Comparison of ENCODE assay signal across 22 cellular contexts in the genomic region with DNA sequence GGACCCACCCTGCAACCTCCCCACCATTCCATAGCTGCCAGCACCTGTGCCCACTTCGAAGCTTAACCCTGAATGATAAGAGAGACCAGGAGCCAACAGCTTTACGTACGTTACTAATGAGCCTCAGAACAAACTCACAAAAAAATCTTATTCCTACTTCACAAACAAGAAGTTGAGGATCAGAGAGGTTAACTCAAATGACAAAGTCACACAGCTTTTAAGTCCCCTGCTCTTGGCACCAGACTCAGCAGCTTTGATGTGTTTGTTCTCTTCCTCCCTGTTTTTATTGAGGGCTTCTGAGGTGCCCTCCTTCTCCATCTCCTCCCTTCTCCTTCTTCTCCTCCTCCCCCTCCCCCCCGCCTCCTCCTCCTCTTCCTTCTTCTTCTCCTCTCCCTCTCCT.
DNase-seq lines count a peak whose midpoint lies in the region; ATAC-seq and TF ChIP-seq lines count a peak whose summit lies in the region.
"Had no signal": no experiment of that assay in that cellular context is flagged by ENCODE, and none has a peak within 500 bp of the region (broad histone marks: within the 10 kb centered on the region; RNA-seq: fewer than 3 reads in every experiment).

No MANE protein-coding gene starts in this region.

- peak overlapping the region; percentile 67 for H3K4me3 Mint-ChIP-seq in activated CD4-positive, alpha-beta memory T cell treated with anti-CD3 and anti-CD28 coated beads, Interleukin-2, amount 10 ng/mL, durations not matched to agents 7 days and 5 days
- no peak overlapping the region for H3K4me3 Mint-ChIP-seq in activated CD4-positive, alpha-beta memory T cell treated with anti-CD3 and anti-CD28 coated beads for 36 hours
- H3K4me3 Mint-ChIP-seq in natural killer cell treated with Interleukin-12 subunit alpha and Interleukin-12 subunit beta and Interleukin-15 and Interleukin-18, amount 100 ng/mL, for 72 hours: peak overlapping the region; percentile 79
- H3K4me3 Mint-ChIP-seq: nephron had no signal

- no peaks in the 10 kb centered on the region for H3K9me3 Mint-ChIP-seq in activated CD4-positive, alpha-beta memory T cell treated with anti-CD3 and anti-CD28 coated beads, Interleukin-2, amount 10 ng/mL, durations not matched to agents 7 days and 5 days
- H3K9me3 Mint-ChIP-seq in activated CD4-positive, alpha-beta memory T cell treated with anti-CD3 and anti-CD28 coated beads for 36 hours: no peaks in the 10 kb centered on the region
- H3K9me3 Mint-ChIP-seq in activated naive CD4-positive, alpha-beta T cell treated with anti-CD3 and anti-CD28 coated beads, Interleukin-2, amount 50 U/mL, for 72 hours: no peaks in the 10 kb centered on the region
- no peaks in the 10 kb centered on the region for H3K9me3 Mint-ChIP-seq in natural killer cell treated with Interleukin-12 subunit alpha and Interleukin-12 subunit beta and Interleukin-15 and Interleukin-18, amount 100 ng/mL, for 72 hours
- H3K9me3 Mint-ChIP-seq: nephron had no signal

- POLR2A ChIA-PET in activated CD4-positive, alpha-beta memory T cell treated with anti-CD3 and anti-CD28 coated beads, Interleukin-2, amount 10 ng/mL, durations not matched to agents 7 days and 5 days (lab: Charles Lee): interaction anchor here (0.8 to 3.0 kb wide), 7 partner anchors 11 to 168 kb away, joined by 3 to 11 read pairs (median 5); a partner anchor contains a TSS
- POLR2A ChIA-PET in activated CD4-positive, alpha-beta memory T cell treated with anti-CD3 and anti-CD28 coated beads for 36 hours (lab: Charles Lee): interaction anchor here (0.8 kb wide), 1 partner anchor 167 kb away, joined by 3 read pairs; a partner anchor contains a TSS

- TF ChIP-seq CTCF in GM12875 (IDR thresholded peaks at IDR 0.05; ENCODE audit: borderline replicate concordance, insufficient read depth, low read depth, low read length): no peak

- CTCF ChIA-PET in activated CD4-positive, alpha-beta memory T cell treated with anti-CD3 and anti-CD28 coated beads, Interleukin-2, amount 10 ng/mL, durations not matched to agents 7 days and 5 days (lab: Charles Lee): interaction anchor here (1.3 to 3.0 kb wide), 3 partner anchors 34 to 134 kb away, joined by 3 to 30 read pairs (median 10); no protein-coding TSS in a partner anchor
- CTCF ChIA-PET in activated CD4-positive, alpha-beta memory T cell treated with anti-CD3 and anti-CD28 coated beads for 36 hours (lab: Charles Lee): interaction anchor here (0.8 to 1.7 kb wide), 5 partner anchors 46 to 138 kb away, joined by 3 to 9 read pairs (median 3); no protein-coding TSS in a partner anchor

- peaks cover 31% of the 10 kb centered on the region for H3K4me1 Mint-ChIP-seq in activated CD4-positive, alpha-beta memory T cell treated with anti-CD3 and anti-CD28 coated beads, Interleukin-2, amount 10 ng/mL, durations not matched to agents 7 days and 5 days
- peaks cover 21% of the 10 kb centered on the region for H3K4me1 Mint-ChIP-seq in activated CD4-positive, alpha-beta memory T cell treated with anti-CD3 and anti-CD28 coated beads for 36 hours (ENCODE audit: low read depth)
- peaks cover 20 to 23% of the 10 kb centered on the region in 2 donors for H3K4me1 Mint-ChIP-seq in natural killer cell treated with Interleukin-12 subunit alpha and Interleukin-12 subunit beta and Interleukin-15 and Interleukin-18, amount 100 ng/mL, for 72 hours (ENCODE audit: low read depth in 2 of 2)

- H3K27me3 Mint-ChIP-seq in activated CD4-positive, alpha-beta memory T cell treated with anti-CD3 and anti-CD28 coated beads, Interleukin-2, amount 10 ng/mL, durations not matched to agents 7 days and 5 days: no peaks in the 10 kb centered on the region
- H3K27me3 Mint-ChIP-seq in activated CD4-positive, alpha-beta memory T cell treated with anti-CD3 and anti-CD28 coated beads for 36 hours: no peaks in the 10 kb centered on the region
- H3K27me3 Mint-ChIP-seq in natural killer cell treated with Interleukin-12 subunit alpha and Interleukin-12 subunit beta and Interleukin-15 and Interleukin-18, amount 100 ng/mL, for 72 hours: no peaks in the 10 kb centered on the region

- ATAC-seq in activated naive CD4-positive, alpha-beta T cell treated with anti-CD3 and anti-CD28 coated beads, Interleukin-2, amount 50 U/mL, for 72 hours: no peak
- no peak for ATAC-seq in natural killer cell treated with Interleukin-12 subunit alpha and Interleukin-12 subunit beta and Interleukin-15 and Interleukin-18, amount 100 ng/mL, for 72 hours
- ATAC-seq in SK-N-SH treated with all-trans-retinoic acid at 6 μM for 48 hours (no peak), HG03571 (IDR thresholded peaks at IDR 0.05; ENCODE audit: unreplicated experiment) (no peak)
- ATAC-seq: A549, upper lobe of right lung had no signal

- H3K36me3 Mint-ChIP-seq in activated CD4-positive, alpha-beta memory T cell treated with anti-CD3 and anti-CD28 coated beads, Interleukin-2, amount 10 ng/mL, durations not matched to agents 7 days and 5 days (ENCODE audit: low read depth): no peaks in the 10 kb centered on the region
- no peaks in the 10 kb centered on the region for H3K36me3 Mint-ChIP-seq in activated CD4-positive, alpha-beta memory T cell treated with anti-CD3 and anti-CD28 coated beads for 36 hours
- H3K36me3 Mint-ChIP-seq in activated naive CD4-positive, alpha-beta T cell treated with anti-CD3 and anti-CD28 coated beads, Interleukin-2, amount 50 U/mL, for 72 hours: no peaks in the 10 kb centered on the region
- no peaks in the 10 kb centered on the region for H3K36me3 Mint-ChIP-seq in natural killer cell treated with Interleukin-12 subunit alpha and Interleukin-12 subunit beta and Interleukin-15 and Interleukin-18, amount 100 ng/mL, for 72 hours

- DNase-seq in activated CD4-positive, alpha-beta memory T cell treated with anti-CD3 and anti-CD28 coated beads, Interleukin-2, amount 10 ng/mL, durations not matched to agents 7 days and 5 days: no peak
- DNase-seq in activated CD4-positive, alpha-beta memory T cell treated with anti-CD3 and anti-CD28 coated beads for 36 hours: no peak
- DNase-seq in activated naive CD4-positive, alpha-beta T cell treated with anti-CD3 and anti-CD28 coated beads, Interleukin-2, amount 50 U/mL, for 72 hours (ENCODE audit: low spot score in 2 of 2): no peak
- no peak for DNase-seq in natural killer cell treated with Interleukin-12 subunit alpha and Interleukin-12 subunit beta and Interleukin-15 and Interleukin-18, amount 100 ng/mL, for 72 hours (ENCODE audit: low spot score)
- DNase-seq in DMS153 treated with DMSO at 0.1 percent for 48 hours (lab: John Stamatoyannopoulos, UW; ENCODE audit: unreplicated experiment): no peak
- DNase-seq: activated CD4-positive, alpha-beta T cell treated with anti-CD3 and anti-CD28 coated beads for 4 hours; activated T-cell treated with anti-CD3 and anti-CD28 coated beads, Interleukin-2, amount 50 U/mL, for 48 hours; aorta; central memory CD4-positive, alpha-beta T cell; DMS79; effector CD4-positive, alpha-beta T cell; GOT3; mesendoderm; NCI-H1092 treated with DMSO at 0.1 percent for 48 hours; NCI-H524; upper lobe of right lung had no signal

- peak overlapping the region; percentile 21 for H3K4me3 ChIP-seq in GM12875 (ENCODE audit: low read depth, low read length)
- H3K4me3 ChIP-seq: A549, esophagus muscularis mucosa, upper lobe of right lung had no signal

- H3K27ac Mint-ChIP-seq in activated CD4-positive, alpha-beta memory T cell treated with anti-CD3 and anti-CD28 coated beads, Interleukin-2, amount 10 ng/mL, durations not matched to agents 7 days and 5 days: peak overlapping the region; percentile 86
- no peak overlapping the region for H3K27ac Mint-ChIP-seq in activated CD4-positive, alpha-beta memory T cell treated with anti-CD3 and anti-CD28 coated beads for 36 hours
- H3K27ac Mint-ChIP-seq in activated naive CD4-positive, alpha-beta T cell treated with anti-CD3 and anti-CD28 coated beads, Interleukin-2, amount 50 U/mL, for 72 hours: peak overlapping the region; percentile 86 to 90
- H3K27ac Mint-ChIP-seq in natural killer cell treated with Interleukin-12 subunit alpha and Interleukin-12 subunit beta and Interleukin-15 and Interleukin-18, amount 100 ng/mL, for 72 hours: peak overlapping the region; percentile 90 to 91
- H3K27ac Mint-ChIP-seq: nephron had no signal

- intact Hi-C loops in activated CD4-positive, alpha-beta memory T cell treated with anti-CD3 and anti-CD28 coated beads for 36 hours (cut with micrococcal nuclease): no loop called here

TF ChIP-seq in SK-N-SH treated with all-trans-retinoic acid at 6 μM for 48 hours, 23 proteins besides CTCF, POLR2A, EP300 and RAD21 (continues in another document):
- TF ChIP-seq SNAI2 (CRISPR knock-in tag; IDR thresholded peaks at IDR 0.05) (no peak), CSDC2 (CRISPR knock-in tag; IDR thresholded peaks at IDR 0.05) (no peak), ZNF70 (CRISPR knock-in tag; IDR thresholded peaks at IDR 0.05) (no peak), ARNTL (CRISPR knock-in tag; IDR thresholded peaks at IDR 0.05; ENCODE audit: borderline replicate concordance, low read depth) (no peak), OSR1 (CRISPR knock-in tag; IDR thresholded peaks at IDR 0.05) (no peak), GLIS3 (CRISPR knock-in tag; IDR thresholded peaks at IDR 0.05) (no peak)
- TF ChIP-seq, protein P1, sequence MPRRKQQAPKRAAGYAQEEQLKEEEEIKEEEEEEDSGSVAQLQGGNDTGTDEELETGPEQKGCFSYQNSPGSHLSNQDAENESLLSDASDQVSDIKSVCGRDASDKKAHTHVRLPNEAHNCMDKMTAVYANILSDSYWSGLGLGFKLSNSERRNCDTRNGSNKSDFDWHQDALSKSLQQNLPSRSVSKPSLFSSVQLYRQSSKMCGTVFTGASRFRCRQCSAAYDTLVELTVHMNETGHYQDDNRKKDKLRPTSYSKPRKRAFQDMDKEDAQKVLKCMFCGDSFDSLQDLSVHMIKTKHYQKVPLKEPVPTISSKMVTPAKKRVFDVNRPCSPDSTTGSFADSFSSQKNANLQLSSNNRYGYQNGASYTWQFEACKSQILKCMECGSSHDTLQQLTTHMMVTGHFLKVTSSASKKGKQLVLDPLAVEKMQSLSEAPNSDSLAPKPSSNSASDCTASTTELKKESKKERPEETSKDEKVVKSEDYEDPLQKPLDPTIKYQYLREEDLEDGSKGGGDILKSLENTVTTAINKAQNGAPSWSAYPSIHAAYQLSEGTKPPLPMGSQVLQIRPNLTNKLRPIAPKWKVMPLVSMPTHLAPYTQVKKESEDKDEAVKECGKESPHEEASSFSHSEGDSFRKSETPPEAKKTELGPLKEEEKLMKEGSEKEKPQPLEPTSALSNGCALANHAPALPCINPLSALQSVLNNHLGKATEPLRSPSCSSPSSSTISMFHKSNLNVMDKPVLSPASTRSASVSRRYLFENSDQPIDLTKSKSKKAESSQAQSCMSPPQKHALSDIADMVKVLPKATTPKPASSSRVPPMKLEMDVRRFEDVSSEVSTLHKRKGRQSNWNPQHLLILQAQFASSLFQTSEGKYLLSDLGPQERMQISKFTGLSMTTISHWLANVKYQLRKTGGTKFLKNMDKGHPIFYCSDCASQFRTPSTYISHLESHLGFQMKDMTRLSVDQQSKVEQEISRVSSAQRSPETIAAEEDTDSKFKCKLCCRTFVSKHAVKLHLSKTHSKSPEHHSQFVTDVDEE (CRISPR knock-in tag; IDR thresholded peaks at IDR 0.05): no peak
